ENCODE assay signal across 1 cellular context in the genomic region with DNA sequence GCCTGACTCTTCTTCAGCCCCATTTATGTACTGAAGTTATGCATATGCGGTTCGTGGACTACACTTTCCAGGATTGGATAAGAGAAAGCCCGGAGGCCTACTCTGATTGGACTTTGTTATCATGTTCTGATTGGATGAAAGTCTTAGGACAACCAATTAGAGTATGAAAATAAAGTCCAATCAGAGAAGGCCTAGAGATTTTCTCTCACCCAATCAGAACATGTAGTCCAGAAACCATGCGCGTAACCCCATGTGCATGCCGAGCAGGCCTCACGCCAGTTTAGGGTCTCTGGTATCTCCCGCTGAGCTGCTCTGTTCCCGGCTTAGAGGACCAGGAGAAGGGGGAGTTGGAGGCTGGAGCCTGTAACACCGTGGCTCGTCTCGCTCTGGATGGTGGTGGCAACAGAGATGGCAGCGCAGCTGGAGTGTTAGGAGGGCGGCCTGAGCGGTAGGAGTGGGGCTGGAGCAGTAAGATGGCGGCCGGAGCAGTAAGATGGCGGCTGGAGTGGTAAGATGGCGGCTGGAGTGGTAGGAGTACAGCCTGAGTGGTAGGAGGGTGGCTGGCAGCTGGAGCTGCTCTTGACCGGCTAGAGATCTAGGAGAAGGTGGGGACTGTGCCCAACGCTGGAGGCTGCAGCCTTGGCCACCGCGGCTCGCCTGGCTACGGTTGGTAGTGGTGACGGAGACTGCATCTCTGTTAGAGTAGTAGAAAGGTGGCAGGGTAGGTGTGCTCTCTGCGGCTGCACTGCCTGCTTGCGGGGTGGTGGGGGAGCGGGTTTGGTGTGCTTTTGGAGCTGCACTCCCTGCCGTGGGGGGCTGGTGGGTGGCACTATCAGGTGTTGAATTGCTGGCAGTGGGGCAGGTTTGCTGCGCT.
TF ChIP-seq lines count a peak whose summit lies in the region.

No MANE protein-coding gene starts in this region.

TF ChIP-seq in K562, 482 proteins besides CTCF, POLR2A, EP300 and RAD21 (continued from another document and continues in another):
- TF ChIP-seq, protein P1, sequence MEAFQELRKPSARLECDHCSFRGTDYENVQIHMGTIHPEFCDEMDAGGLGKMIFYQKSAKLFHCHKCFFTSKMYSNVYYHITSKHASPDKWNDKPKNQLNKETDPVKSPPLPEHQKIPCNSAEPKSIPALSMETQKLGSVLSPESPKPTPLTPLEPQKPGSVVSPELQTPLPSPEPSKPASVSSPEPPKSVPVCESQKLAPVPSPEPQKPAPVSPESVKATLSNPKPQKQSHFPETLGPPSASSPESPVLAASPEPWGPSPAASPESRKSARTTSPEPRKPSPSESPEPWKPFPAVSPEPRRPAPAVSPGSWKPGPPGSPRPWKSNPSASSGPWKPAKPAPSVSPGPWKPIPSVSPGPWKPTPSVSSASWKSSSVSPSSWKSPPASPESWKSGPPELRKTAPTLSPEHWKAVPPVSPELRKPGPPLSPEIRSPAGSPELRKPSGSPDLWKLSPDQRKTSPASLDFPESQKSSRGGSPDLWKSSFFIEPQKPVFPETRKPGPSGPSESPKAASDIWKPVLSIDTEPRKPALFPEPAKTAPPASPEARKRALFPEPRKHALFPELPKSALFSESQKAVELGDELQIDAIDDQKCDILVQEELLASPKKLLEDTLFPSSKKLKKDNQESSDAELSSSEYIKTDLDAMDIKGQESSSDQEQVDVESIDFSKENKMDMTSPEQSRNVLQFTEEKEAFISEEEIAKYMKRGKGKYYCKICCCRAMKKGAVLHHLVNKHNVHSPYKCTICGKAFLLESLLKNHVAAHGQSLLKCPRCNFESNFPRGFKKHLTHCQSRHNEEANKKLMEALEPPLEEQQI (IDR thresholded peaks at IDR 0.05) = peak; percentile 98
- TF ChIP-seq HLTF (IDR thresholded peaks at IDR 0.05) (0 out of 2 replicates have a peak, but pooled peaks have one; percentile 21), MTA3 (IDR thresholded peaks at IDR 0.05; ENCODE audit: borderline replicate concordance) (0 out of 2 replicates have a peak, but pooled peaks have one; percentile 78), SMAD4 (CRISPR knock-in tag; conservative IDR thresholded peaks at IDR 0.05) (peak; percentile 62), MEF2D (tag; conservative IDR thresholded peaks at IDR 0.05; ENCODE audit: low read depth) (peak; percentile 70; the same call in 1 of the 2 replicates), STAT5A (IDR thresholded peaks at IDR 0.05; ENCODE audit: borderline replicate concordance, low read length) (peak; percentile 7; the same call in 1 of the 2 replicates), DMBX1 (CRISPR knock-in tag; IDR thresholded peaks at IDR 0.05; ENCODE audit: borderline replicate concordance) (peak; percentile 82), RBM22 (IDR thresholded peaks at IDR 0.05; ENCODE audit: low read depth, low read length, poor library complexity, severe bottlenecking) (peak; percentile 31), ZKSCAN1 (IDR thresholded peaks at IDR 0.05; ENCODE audit: low read depth, low read length) (0 out of 2 replicates have a peak, but pooled peaks have one; percentile 34), MYC (IDR thresholded peaks at IDR 0.05; ENCODE audit: low read depth, low read length) (peak; percentile 98), MYC (CRISPR knock-in tag; IDR thresholded peaks at IDR 0.05; ENCODE audit: borderline replicate concordance, low read depth) (peak; percentile 99), GTF2F1 (IDR thresholded peaks at IDR 0.05; ENCODE audit: low read depth, low read length) (0 out of 2 replicates have a peak, but pooled peaks have one; percentile 15), NRF1 (conservative IDR thresholded peaks at IDR 0.05 in 1 of 2, IDR thresholded peaks at IDR 0.05 in 1 of 2) (peak; percentile 84 to 88), CSDE1 (IDR thresholded peaks at IDR 0.05) (peak; percentile 67 to 98; a peak in 3 of 4 replicates), TAF7 (tag; IDR thresholded peaks at IDR 0.05) (peak; percentile 97), NFATC3 (IDR thresholded peaks at IDR 0.05) (0 out of 2 replicates have a peak, but pooled peaks have one; percentile 1), FOS (IDR thresholded peaks at IDR 0.05; ENCODE audit: extremely low read depth, insufficient read length) (peak; percentile 70), ZNF583 (CRISPR knock-in tag; IDR thresholded peaks at IDR 0.05) (peak; percentile 84), ZNF644 (tag; IDR thresholded peaks at IDR 0.05; ENCODE audit: low read depth) (peak; percentile 88), E2F3 (CRISPR knock-in tag; IDR thresholded peaks at IDR 0.05) (peak; percentile 78; the same call in 1 of the 2 replicates), LCOR (CRISPR knock-in tag; IDR thresholded peaks at IDR 0.05) (peak; percentile 59; the same call in 1 of the 2 replicates), TAF9B (IDR thresholded peaks at IDR 0.05; ENCODE audit: partially characterized antibody) (peak; percentile 95), RBFOX2 (IDR thresholded peaks at IDR 0.05; ENCODE audit: low read depth, low read length) (peak; percentile 87), ZNF586 (CRISPR knock-in tag; conservative IDR thresholded peaks at IDR 0.05) (0 out of 2 replicates have a peak, but pooled peaks have one; percentile 55), ZNF143 (CRISPR knock-in tag; IDR thresholded peaks at IDR 0.05) (peak; percentile 49; the same call in 1 of the 2 replicates), HNRNPLL (IDR thresholded peaks at IDR 0.05; ENCODE audit: low read depth, low read length, poor library complexity, severe bottlenecking) (peak; percentile 32), HDAC3 (IDR thresholded peaks at IDR 0.05; ENCODE audit: borderline replicate concordance, partially characterized antibody) (peak; percentile 38), SMAD3 (CRISPR knock-in tag; conservative IDR thresholded peaks at IDR 0.05) (peak; percentile 56; the same call in 1 of the 2 replicates), HDAC1 (IDR thresholded peaks at IDR 0.05) (peak; percentile 73 to 97; a peak in 3 of 4 replicates), ZC3H11A (IDR thresholded peaks at IDR 0.05; ENCODE audit: low read depth, low read length) (peak; percentile 99), ZZZ3 (IDR thresholded peaks at IDR 0.05) (peak; percentile 96)
- TF ChIP-seq, protein P2, sequence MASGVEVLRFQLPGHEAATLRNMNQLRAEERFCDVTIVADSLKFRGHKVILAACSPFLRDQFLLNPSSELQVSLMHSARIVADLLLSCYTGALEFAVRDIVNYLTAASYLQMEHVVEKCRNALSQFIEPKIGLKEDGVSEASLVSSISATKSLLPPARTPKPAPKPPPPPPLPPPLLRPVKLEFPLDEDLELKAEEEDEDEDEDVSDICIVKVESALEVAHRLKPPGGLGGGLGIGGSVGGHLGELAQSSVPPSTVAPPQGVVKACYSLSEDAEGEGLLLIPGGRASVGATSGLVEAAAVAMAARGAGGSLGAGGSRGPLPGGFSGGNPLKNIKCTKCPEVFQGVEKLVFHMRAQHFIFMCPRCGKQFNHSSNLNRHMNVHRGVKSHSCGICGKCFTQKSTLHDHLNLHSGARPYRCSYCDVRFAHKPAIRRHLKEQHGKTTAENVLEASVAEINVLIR (CRISPR knock-in tag; IDR thresholded peaks at IDR 0.05) = peak; percentile 24; the same call in 1 of the 2 replicates
- TF ChIP-seq, protein P3, sequence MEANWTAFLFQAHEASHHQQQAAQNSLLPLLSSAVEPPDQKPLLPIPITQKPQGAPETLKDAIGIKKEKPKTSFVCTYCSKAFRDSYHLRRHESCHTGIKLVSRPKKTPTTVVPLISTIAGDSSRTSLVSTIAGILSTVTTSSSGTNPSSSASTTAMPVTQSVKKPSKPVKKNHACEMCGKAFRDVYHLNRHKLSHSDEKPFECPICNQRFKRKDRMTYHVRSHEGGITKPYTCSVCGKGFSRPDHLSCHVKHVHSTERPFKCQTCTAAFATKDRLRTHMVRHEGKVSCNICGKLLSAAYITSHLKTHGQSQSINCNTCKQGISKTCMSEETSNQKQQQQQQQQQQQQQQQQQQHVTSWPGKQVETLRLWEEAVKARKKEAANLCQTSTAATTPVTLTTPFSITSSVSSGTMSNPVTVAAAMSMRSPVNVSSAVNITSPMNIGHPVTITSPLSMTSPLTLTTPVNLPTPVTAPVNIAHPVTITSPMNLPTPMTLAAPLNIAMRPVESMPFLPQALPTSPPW (CRISPR knock-in tag; IDR thresholded peaks at IDR 0.05) = peak; percentile 21; the same call in 1 of the 2 replicates
- TF ChIP-seq, protein P4, sequence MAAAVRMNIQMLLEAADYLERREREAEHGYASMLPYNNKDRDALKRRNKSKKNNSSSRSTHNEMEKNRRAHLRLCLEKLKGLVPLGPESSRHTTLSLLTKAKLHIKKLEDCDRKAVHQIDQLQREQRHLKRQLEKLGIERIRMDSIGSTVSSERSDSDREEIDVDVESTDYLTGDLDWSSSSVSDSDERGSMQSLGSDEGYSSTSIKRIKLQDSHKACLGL (CRISPR knock-in tag; IDR thresholded peaks at IDR 0.05; ENCODE audit: borderline replicate concordance, poor library complexity, severe bottlenecking) = peak; percentile 79
- TF ChIP-seq, protein P5, sequence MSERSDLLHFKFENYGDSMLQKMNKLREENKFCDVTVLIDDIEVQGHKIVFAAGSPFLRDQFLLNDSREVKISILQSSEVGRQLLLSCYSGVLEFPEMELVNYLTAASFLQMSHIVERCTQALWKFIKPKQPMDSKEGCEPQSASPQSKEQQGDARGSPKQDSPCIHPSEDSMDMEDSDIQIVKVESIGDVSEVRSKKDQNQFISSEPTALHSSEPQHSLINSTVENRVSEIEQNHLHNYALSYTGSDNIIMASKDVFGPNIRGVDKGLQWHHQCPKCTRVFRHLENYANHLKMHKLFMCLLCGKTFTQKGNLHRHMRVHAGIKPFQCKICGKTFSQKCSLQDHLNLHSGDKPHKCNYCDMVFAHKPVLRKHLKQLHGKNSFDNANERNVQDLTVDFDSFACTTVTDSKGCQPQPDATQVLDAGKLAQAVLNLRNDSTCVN (CRISPR knock-in tag; IDR thresholded peaks at IDR 0.05) = peak; percentile 92
- TF ChIP-seq, protein P6, sequence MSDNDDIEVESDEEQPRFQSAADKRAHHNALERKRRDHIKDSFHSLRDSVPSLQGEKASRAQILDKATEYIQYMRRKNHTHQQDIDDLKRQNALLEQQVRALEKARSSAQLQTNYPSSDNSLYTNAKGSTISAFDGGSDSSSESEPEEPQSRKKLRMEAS (CRISPR knock-in tag; IDR thresholded peaks at IDR 0.05) = peak; percentile 95
- TF ChIP-seq, protein P7, sequence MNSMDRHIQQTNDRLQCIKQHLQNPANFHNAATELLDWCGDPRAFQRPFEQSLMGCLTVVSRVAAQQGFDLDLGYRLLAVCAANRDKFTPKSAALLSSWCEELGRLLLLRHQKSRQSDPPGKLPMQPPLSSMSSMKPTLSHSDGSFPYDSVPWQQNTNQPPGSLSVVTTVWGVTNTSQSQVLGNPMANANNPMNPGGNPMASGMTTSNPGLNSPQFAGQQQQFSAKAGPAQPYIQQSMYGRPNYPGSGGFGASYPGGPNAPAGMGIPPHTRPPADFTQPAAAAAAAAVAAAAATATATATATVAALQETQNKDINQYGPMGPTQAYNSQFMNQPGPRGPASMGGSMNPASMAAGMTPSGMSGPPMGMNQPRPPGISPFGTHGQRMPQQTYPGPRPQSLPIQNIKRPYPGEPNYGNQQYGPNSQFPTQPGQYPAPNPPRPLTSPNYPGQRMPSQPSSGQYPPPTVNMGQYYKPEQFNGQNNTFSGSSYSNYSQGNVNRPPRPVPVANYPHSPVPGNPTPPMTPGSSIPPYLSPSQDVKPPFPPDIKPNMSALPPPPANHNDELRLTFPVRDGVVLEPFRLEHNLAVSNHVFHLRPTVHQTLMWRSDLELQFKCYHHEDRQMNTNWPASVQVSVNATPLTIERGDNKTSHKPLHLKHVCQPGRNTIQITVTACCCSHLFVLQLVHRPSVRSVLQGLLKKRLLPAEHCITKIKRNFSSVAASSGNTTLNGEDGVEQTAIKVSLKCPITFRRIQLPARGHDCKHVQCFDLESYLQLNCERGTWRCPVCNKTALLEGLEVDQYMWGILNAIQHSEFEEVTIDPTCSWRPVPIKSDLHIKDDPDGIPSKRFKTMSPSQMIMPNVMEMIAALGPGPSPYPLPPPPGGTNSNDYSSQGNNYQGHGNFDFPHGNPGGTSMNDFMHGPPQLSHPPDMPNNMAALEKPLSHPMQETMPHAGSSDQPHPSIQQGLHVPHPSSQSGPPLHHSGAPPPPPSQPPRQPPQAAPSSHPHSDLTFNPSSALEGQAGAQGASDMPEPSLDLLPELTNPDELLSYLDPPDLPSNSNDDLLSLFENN (IDR thresholded peaks at IDR 0.05; ENCODE audit: low read depth in 2 of 2, low read length in 2 of 2) = peak in 1 of 2 experiments; percentile 41; a peak in 1 of 4 replicates
- TF ChIP-seq, protein P8, sequence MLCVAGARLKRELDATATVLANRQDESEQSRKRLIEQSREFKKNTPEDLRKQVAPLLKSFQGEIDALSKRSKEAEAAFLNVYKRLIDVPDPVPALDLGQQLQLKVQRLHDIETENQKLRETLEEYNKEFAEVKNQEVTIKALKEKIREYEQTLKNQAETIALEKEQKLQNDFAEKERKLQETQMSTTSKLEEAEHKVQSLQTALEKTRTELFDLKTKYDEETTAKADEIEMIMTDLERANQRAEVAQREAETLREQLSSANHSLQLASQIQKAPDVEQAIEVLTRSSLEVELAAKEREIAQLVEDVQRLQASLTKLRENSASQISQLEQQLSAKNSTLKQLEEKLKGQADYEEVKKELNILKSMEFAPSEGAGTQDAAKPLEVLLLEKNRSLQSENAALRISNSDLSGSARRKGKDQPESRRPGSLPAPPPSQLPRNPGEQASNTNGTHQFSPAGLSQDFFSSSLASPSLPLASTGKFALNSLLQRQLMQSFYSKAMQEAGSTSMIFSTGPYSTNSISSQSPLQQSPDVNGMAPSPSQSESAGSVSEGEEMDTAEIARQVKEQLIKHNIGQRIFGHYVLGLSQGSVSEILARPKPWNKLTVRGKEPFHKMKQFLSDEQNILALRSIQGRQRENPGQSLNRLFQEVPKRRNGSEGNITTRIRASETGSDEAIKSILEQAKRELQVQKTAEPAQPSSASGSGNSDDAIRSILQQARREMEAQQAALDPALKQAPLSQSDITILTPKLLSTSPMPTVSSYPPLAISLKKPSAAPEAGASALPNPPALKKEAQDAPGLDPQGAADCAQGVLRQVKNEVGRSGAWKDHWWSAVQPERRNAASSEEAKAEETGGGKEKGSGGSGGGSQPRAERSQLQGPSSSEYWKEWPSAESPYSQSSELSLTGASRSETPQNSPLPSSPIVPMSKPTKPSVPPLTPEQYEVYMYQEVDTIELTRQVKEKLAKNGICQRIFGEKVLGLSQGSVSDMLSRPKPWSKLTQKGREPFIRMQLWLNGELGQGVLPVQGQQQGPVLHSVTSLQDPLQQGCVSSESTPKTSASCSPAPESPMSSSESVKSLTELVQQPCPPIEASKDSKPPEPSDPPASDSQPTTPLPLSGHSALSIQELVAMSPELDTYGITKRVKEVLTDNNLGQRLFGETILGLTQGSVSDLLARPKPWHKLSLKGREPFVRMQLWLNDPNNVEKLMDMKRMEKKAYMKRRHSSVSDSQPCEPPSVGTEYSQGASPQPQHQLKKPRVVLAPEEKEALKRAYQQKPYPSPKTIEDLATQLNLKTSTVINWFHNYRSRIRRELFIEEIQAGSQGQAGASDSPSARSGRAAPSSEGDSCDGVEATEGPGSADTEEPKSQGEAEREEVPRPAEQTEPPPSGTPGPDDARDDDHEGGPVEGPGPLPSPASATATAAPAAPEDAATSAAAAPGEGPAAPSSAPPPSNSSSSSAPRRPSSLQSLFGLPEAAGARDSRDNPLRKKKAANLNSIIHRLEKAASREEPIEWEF (CRISPR knock-in tag; IDR thresholded peaks at IDR 0.05) = peak; percentile 90
- TF ChIP-seq, protein P9, sequence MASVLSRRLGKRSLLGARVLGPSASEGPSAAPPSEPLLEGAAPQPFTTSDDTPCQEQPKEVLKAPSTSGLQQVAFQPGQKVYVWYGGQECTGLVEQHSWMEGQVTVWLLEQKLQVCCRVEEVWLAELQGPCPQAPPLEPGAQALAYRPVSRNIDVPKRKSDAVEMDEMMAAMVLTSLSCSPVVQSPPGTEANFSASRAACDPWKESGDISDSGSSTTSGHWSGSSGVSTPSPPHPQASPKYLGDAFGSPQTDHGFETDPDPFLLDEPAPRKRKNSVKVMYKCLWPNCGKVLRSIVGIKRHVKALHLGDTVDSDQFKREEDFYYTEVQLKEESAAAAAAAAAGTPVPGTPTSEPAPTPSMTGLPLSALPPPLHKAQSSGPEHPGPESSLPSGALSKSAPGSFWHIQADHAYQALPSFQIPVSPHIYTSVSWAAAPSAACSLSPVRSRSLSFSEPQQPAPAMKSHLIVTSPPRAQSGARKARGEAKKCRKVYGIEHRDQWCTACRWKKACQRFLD (CRISPR knock-in tag; IDR thresholded peaks at IDR 0.05) = peak; percentile 88
